ENCODE assay signal across 1 cellular context in the genomic region with DNA sequence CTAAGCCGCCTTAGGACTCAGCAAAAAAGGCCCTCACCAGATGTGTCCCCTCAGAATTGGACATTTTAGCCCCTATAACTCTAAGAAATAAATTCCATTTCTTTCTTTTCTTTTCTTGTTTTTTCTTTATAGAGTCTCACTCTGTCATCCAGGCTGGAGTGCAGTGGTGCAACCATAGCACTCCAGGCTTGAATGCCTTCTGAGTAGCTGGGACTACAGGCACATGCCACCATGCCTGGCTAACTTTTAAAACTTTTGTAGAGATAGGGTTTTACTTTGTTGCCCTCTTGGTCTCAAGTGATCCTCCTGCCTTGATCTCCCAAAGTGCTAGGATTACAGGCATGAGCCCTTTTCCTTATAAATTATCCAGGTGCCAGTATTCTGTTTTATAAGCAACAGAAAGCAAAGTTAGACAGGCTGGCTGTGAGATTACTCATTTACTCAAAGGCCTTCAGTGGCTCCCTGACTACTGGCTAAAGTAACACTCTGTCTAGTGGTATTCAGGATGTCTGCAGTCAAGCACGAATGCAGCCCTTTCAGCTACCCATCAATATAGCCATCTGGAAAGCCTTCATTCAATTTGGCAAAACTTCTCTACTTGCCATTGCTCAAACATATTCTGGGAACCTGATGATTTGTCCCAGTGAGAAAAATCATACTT.
TF ChIP-seq lines count a peak whose summit lies in the region.

No MANE protein-coding gene starts in this region.

TF ChIP-seq in K562, 482 proteins besides CTCF, POLR2A, EP300 and RAD21:
- TF ChIP-seq, protein P1, sequence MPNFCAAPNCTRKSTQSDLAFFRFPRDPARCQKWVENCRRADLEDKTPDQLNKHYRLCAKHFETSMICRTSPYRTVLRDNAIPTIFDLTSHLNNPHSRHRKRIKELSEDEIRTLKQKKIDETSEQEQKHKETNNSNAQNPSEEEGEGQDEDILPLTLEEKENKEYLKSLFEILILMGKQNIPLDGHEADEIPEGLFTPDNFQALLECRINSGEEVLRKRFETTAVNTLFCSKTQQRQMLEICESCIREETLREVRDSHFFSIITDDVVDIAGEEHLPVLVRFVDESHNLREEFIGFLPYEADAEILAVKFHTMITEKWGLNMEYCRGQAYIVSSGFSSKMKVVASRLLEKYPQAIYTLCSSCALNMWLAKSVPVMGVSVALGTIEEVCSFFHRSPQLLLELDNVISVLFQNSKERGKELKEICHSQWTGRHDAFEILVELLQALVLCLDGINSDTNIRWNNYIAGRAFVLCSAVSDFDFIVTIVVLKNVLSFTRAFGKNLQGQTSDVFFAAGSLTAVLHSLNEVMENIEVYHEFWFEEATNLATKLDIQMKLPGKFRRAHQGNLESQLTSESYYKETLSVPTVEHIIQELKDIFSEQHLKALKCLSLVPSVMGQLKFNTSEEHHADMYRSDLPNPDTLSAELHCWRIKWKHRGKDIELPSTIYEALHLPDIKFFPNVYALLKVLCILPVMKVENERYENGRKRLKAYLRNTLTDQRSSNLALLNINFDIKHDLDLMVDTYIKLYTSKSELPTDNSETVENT (CRISPR knock-in tag; IDR thresholded peaks at IDR 0.05) = no peak
- TF ChIP-seq RBM17 (IDR thresholded peaks at IDR 0.05; ENCODE audit: borderline replicate concordance, low read depth, low read length) (no peak), ZBED1 (IDR thresholded peaks at IDR 0.05) (no peak), MAZ (CRISPR knock-in tag; conservative IDR thresholded peaks at IDR 0.05 in 1 of 2, IDR thresholded peaks at IDR 0.05 in 1 of 2) (no peak), SRSF7 (optimal IDR thresholded peaks at IDR 0.05; ENCODE audit: low read depth, low read length) (no peak), GTF2F1 (IDR thresholded peaks at IDR 0.05; ENCODE audit: low read depth, low read length) (no peak)
- TF ChIP-seq, protein P2, sequence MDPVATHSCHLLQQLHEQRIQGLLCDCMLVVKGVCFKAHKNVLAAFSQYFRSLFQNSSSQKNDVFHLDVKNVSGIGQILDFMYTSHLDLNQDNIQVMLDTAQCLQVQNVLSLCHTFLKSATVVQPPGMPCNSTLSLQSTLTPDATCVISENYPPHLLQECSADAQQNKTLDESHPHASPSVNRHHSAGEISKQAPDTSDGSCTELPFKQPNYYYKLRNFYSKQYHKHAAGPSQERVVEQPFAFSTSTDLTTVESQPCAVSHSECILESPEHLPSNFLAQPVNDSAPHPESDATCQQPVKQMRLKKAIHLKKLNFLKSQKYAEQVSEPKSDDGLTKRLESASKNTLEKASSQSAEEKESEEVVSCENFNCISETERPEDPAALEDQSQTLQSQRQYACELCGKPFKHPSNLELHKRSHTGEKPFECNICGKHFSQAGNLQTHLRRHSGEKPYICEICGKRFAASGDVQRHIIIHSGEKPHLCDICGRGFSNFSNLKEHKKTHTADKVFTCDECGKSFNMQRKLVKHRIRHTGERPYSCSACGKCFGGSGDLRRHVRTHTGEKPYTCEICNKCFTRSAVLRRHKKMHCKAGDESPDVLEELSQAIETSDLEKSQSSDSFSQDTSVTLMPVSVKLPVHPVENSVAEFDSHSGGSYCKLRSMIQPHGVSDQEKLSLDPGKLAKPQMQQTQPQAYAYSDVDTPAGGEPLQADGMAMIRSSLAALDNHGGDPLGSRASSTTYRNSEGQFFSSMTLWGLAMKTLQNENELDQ (CRISPR knock-in tag; IDR thresholded peaks at IDR 0.05; ENCODE audit: borderline replicate concordance) = no peak
